In the genomic region with DNA sequence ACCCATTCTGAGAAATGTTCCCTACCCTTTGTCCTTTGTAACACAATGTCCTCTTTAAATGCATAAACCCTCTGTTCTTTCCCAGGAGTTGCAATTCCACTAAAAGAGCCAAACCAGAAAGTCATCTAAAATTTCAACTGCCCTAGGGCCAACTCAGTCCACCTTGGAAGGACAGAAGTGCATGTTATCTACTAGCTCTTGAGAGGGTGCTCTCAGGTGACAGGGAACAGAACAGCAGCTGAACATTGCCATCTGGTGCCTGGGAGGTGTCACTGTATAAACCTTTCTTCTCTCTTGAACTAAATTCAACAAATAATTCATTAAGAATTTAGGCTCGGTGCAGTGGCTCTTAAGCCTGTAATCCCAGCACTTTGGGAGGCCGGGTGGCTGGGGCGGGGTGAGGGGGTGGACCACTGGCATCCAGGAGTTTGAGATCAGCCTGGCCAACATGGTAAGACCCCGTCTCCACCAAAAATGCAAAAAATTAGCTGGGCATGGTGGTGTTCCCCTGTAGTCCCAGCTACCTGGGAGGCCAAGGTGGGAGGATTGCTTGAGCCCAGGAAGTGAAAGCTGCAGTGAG, we compare ENCODE assay signal across 8 cellular contexts. TPM values are rescaled to one million over a fixed set of nuclear protein-coding genes. Genes with fewer than 3 reads are reported as not detected.
DNase-seq lines count a peak whose midpoint lies in the region; ATAC-seq and TF ChIP-seq lines count a peak whose summit lies in the region.

No MANE protein-coding gene starts in this region.

- H3K27me3 ChIP-seq in ascending aorta = no peaks in the 10 kb centered on the region

- TF ChIP-seq CTCF in GM12865 (IDR thresholded peaks at IDR 0.05; ENCODE audit: insufficient read depth, low read depth, low read length, missing control alignments) = peak; percentile 66
- TF ChIP-seq CTCF in LNCaP clone FGC (IDR thresholded peaks at IDR 0.05; ENCODE audit: control insufficient read depth, extremely low read depth, insufficient read depth) = peak; percentile 86
- TF ChIP-seq CTCF in ascending aorta (IDR thresholded peaks at IDR 0.05) = peak; percentile 70 to 78 (median 78)
- TF ChIP-seq CTCF in omental fat pad (IDR thresholded peaks at IDR 0.05) = peak in 1 of 3 donors; percentile 37

- H3K4me3 ChIP-seq in GM12865 (ENCODE audit: low read depth, low read length) (no peak overlapping the region), LNCaP clone FGC (ENCODE audit: low read depth, low read length) (no peak overlapping the region), ascending aorta (no peak overlapping the region)

- DNase-seq in A172 (ENCODE audit: low spot score) (peak; percentile 43), GM12865 (ENCODE audit: low read depth) (peak; percentile 83), LNCaP clone FGC (ENCODE audit: low read depth) (peak; percentile 65), SK-N-DZ (ENCODE audit: low spot score) (peak; percentile 63), ascending aorta (ENCODE audit: low spot score in 2 of 2) (peak in 1 of 2 donors; percentile 78), hippocampal formation (lab: John Stamatoyannopoulos, UW) (peak; percentile 22 to 31), omental fat pad (ENCODE audit: low spot score) (no peak)
- peak; percentile 18 to 32 for DNase-seq in stimulated activated CD4-positive, alpha-beta T cell treated with anti-CD3 and anti-CD28 coated beads, Interleukin-1b, Interleukin-23, amount 100 ng/mL, for 4 hours (ENCODE audit: low read depth in 2 of 2)

- no peak for ATAC-seq in omental fat pad (ENCODE audit: low FRiP score)

- H3K36me3 ChIP-seq in ascending aorta = no peaks in the 10 kb centered on the region

- peaks cover 0 to 8% of the 10 kb centered on the region in 2 donors for H3K4me1 ChIP-seq in ascending aorta

- H3K9me3 ChIP-seq in ascending aorta = no peaks in the 10 kb centered on the region

- H3K27ac ChIP-seq in ascending aorta = peak overlapping the region; percentile 60 to 64

- intact Hi-C loops in ascending aorta (cut with DNase I) = loop anchor here (1.0 to 5.0 kb wide), 3 partner anchors 96 to 229 kb away; a partner anchor contains a TSS

RNA-seq across cellular contexts. Expression of a gene that starts 10.3 kb away (rescaled TPM):
- total RNA-seq in A172 (2014; rRNA removed; shearing (Covaris generic)) = 75.4 and 87.1 TPM in 2 replicates
- 41.5 and 46.6 TPM in 2 replicates for polyA plus RNA-seq in SK-N-DZ (2014; cell fraction: cytosol; rRNA removed)
- 27.5 and 39.0 TPM in 2 replicates for polyA plus RNA-seq in SK-N-DZ (2014; cell fraction: nucleus; rRNA removed)
- total RNA-seq in ascending aorta = 101 TPM
- 100 to 1,000 TPM; 158 to 209 (median 164) TPM for total RNA-seq in omental fat pad
